Comparison of ENCODE assay signal across 1 cellular context in the genomic region with DNA sequence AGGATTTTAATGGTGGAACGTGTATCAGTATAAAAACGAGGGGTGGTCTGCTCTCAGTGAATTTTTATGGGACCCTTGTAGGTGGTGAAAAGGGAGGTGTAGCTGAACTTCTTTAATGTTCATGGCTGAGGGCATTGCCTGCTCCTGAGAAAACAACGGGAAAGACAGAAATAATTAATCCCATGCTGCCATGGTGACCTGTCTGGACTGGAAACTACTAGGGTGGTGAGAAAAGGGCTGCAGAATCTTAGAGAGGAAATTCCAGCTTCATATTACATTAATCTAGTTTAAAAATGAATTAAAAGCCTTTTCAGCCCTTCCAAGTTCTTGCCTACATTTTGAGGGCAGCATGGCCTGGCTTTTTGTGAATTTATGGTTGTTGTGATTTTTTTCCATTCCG.
TF ChIP-seq lines count a peak whose summit lies in the region.

No MANE protein-coding gene starts in this region.

TF ChIP-seq in IMR-90, 13 proteins besides CTCF, POLR2A, EP300 and RAD21 (continued from another document):
- TF ChIP-seq, protein P1, sequence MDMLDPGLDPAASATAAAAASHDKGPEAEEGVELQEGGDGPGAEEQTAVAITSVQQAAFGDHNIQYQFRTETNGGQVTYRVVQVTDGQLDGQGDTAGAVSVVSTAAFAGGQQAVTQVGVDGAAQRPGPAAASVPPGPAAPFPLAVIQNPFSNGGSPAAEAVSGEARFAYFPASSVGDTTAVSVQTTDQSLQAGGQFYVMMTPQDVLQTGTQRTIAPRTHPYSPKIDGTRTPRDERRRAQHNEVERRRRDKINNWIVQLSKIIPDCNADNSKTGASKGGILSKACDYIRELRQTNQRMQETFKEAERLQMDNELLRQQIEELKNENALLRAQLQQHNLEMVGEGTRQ (IDR thresholded peaks at IDR 0.05; ENCODE audit: low read depth, low read length), result no peak
- TF ChIP-seq MXI1 (IDR thresholded peaks at IDR 0.05; ENCODE audit: borderline replicate concordance, low read depth, low read length), result no peak
- TF ChIP-seq SMC3 (IDR thresholded peaks at IDR 0.05; ENCODE audit: low read depth, low read length), result no peak
- no peak for TF ChIP-seq MAFK (IDR thresholded peaks at IDR 0.05; ENCODE audit: low read depth, low read length)
- no peak for TF ChIP-seq CEBPB (IDR thresholded peaks at IDR 0.05; ENCODE audit: low read depth, low read length)
- no peak for TF ChIP-seq CHD1 (IDR thresholded peaks at IDR 0.05; ENCODE audit: low read depth, low read length)
- TF ChIP-seq RFX5 (IDR thresholded peaks at IDR 0.05; ENCODE audit: low read depth, low read length), result no peak
- no peak for TF ChIP-seq NFE2L2 (IDR thresholded peaks at IDR 0.05; ENCODE audit: low read depth, low read length)
- no peak for TF ChIP-seq MAZ (IDR thresholded peaks at IDR 0.05; ENCODE audit: borderline replicate concordance, low read depth, low read length)
